Comparison of ENCODE assay signal across 34 cellular contexts in the genomic region with DNA sequence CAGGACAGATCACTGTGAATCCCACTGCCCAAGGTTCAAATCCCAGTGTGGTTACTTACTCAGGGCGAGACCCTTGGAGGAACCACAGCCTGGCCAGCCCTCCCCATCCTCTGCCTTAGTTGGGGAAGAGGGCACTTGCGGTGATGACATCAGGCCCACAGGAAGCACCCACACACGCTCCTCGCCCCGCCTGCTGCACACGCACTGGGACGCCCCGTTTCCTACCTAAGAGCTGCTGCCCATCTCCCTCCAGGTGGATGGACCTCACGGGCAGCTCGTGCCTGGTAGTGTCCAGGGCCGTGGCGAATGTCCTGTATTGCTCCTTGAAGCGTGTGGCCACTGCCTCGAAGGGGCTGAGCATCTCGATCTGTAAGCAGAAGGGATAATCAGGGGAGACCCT. TPM values are rescaled to one million over a fixed set of nuclear protein-coding genes. Genes with fewer than 3 reads are reported as not detected.
"Had no signal": no experiment of that assay in that cellular context is flagged by ENCODE, and none has a peak within 500 bp of the region (broad histone marks: within the 10 kb centered on the region; RNA-seq: fewer than 3 reads in every experiment).

No MANE protein-coding gene starts in this region.

- H3K4me3 Mint-ChIP-seq: activated B cell treated with CpG ODN at 0.5 μM for 24 hours; activated CD8-positive, alpha-beta T cell treated with anti-CD3 and anti-CD28 coated beads for 36 hours; activated naive CD4-positive, alpha-beta T cell treated with anti-CD3 and anti-CD28 coated beads, Interleukin-2, amount 50 U/mL, for 24 hours; activated naive CD8-positive, alpha-beta T cell treated with anti-CD3 and anti-CD28 coated beads for 36 hours; activated naive CD8-positive, alpha-beta T cell treated with anti-CD3 and anti-CD28 coated beads, Interleukin-2, amount 50 U/mL, for 24 hours; activated T-cell treated with anti-CD3 and anti-CD28 coated beads, Interleukin-2, amount 50 U/mL, for 4 hours; activated T-helper 17 cell treated with anti-CD3 and anti-CD28 coated beads, Interleukin-2, amount 50 U/mL, for 72 hours; brain; endodermal cell; T-cell; T-helper 1 cell treated with Interleukin-12 subunit alpha and Interleukin-12 subunit beta and Interleukin-4 antibody, amounts not matched to agents 30 μg/mL and 1 μg/mL, for 36 hours had no signal

- H3K9me3 ChIP-seq: ascending aorta, colonic mucosa had no signal

- H3K4me3 ChIP-seq: adrenal gland, ascending aorta, breast epithelium, cardiac muscle cell, colonic mucosa, esophagus squamous epithelium, gastroesophageal sphincter had no signal

- H3K4me1 Mint-ChIP-seq: activated B cell treated with CpG ODN at 0.5 μM for 24 hours; activated naive CD4-positive, alpha-beta T cell treated with anti-CD3 and anti-CD28 coated beads, Interleukin-2, amount 50 U/mL, for 24 hours; activated naive CD8-positive, alpha-beta T cell treated with anti-CD3 and anti-CD28 coated beads for 36 hours; activated naive CD8-positive, alpha-beta T cell treated with anti-CD3 and anti-CD28 coated beads, Interleukin-2, amount 50 U/mL, for 24 hours; activated T-helper 17 cell treated with anti-CD3 and anti-CD28 coated beads, Interleukin-2, amount 50 U/mL, for 72 hours; brain; endodermal cell; T-cell had no signal

- H3K27ac ChIP-seq: adrenal gland, ascending aorta, breast epithelium, cardiac muscle cell, colonic mucosa, esophagus squamous epithelium, gastroesophageal sphincter, WERI-Rb-1 had no signal

- DNase-seq: activated B cell treated with CpG ODN at 0.5 μM for 24 hours; activated CD4-positive, alpha-beta T cell treated with anti-CD3 and anti-CD28 coated beads for 48 hours; activated CD4-positive, alpha-beta T cell treated with anti-CD3 and anti-CD28 coated beads, Interleukin-2, amount 50 U/mL, for 1 hour; activated CD4-positive, alpha-beta T cell treated with anti-CD3 and anti-CD28 coated beads, Interleukin-2, amount 50 U/mL, for 48 hours; activated CD8-positive, alpha-beta memory T cell treated with anti-CD3 and anti-CD28 coated beads for 24 hours; activated CD8-positive, alpha-beta T cell treated with anti-CD3 and anti-CD28 coated beads for 36 hours; activated effector memory CD4-positive, alpha-beta T cell treated with Interleukin-2 at 50 U/mL for 16 hours; activated gamma-delta T cell treated with Interleukin-2 at 50 U/mL for 16 hours; activated naive CD4-positive, alpha-beta T cell treated with Interleukin-2 at 50 U/mL for 16 hours; activated naive CD8-positive, alpha-beta T cell treated with anti-CD3 and anti-CD28 coated beads for 36 hours; activated naive CD8-positive, alpha-beta T cell treated with anti-CD3 and anti-CD28 coated beads, Interleukin-2, amount 50 U/mL, for 24 hours; activated T-cell treated with anti-CD3 and anti-CD28 coated beads, Interleukin-2, amount 50 U/mL, for 4 hours; adrenal gland; central memory CD4-positive, alpha-beta T cell; cerebellar nuclear complex; colonic mucosa; effector CD8-positive, alpha-beta T cell; endodermal cell; erythroblast; esophagus squamous epithelium; foreskin melanocyte; SW 1271; T-cell; T1000; WERI-Rb-1 had no signal

- H3K27me3 Mint-ChIP-seq: activated B cell treated with CpG ODN at 0.5 μM for 24 hours; activated CD8-positive, alpha-beta T cell treated with anti-CD3 and anti-CD28 coated beads for 36 hours; activated naive CD4-positive, alpha-beta T cell treated with anti-CD3 and anti-CD28 coated beads, Interleukin-2, amount 50 U/mL, for 24 hours; activated naive CD8-positive, alpha-beta T cell treated with anti-CD3 and anti-CD28 coated beads for 36 hours; activated naive CD8-positive, alpha-beta T cell treated with anti-CD3 and anti-CD28 coated beads, Interleukin-2, amount 50 U/mL, for 24 hours; activated T-helper 17 cell treated with anti-CD3 and anti-CD28 coated beads, Interleukin-2, amount 50 U/mL, for 72 hours; brain; T-cell had no signal

- H3K27me3 ChIP-seq: adrenal gland, ascending aorta, breast epithelium, cardiac muscle cell, colonic mucosa, esophagus squamous epithelium, gastroesophageal sphincter had no signal

- H3K27ac Mint-ChIP-seq: activated B cell treated with CpG ODN at 0.5 μM for 24 hours; activated CD8-positive, alpha-beta T cell treated with anti-CD3 and anti-CD28 coated beads for 36 hours; activated naive CD4-positive, alpha-beta T cell treated with anti-CD3 and anti-CD28 coated beads, Interleukin-2, amount 50 U/mL, for 24 hours; activated naive CD8-positive, alpha-beta T cell treated with anti-CD3 and anti-CD28 coated beads for 36 hours; activated naive CD8-positive, alpha-beta T cell treated with anti-CD3 and anti-CD28 coated beads, Interleukin-2, amount 50 U/mL, for 24 hours; activated T-helper 17 cell treated with anti-CD3 and anti-CD28 coated beads, Interleukin-2, amount 50 U/mL, for 72 hours; brain; endodermal cell; T-cell; T-helper 1 cell treated with Interleukin-12 subunit alpha and Interleukin-12 subunit beta and Interleukin-4 antibody, amounts not matched to agents 30 μg/mL and 1 μg/mL, for 36 hours had no signal

- ATAC-seq: activated CD4-positive, CD25-positive, alpha-beta regulatory T cell treated with anti-CD3 and anti-CD28 coated beads, Interleukin-2, amount 50 U/mL, for 24 hours; activated CD8-positive, alpha-beta T cell treated with anti-CD3 and anti-CD28 coated beads for 36 hours; activated naive CD8-positive, alpha-beta T cell treated with anti-CD3 and anti-CD28 coated beads, Interleukin-2, amount 50 U/mL, for 24 hours; activated T-cell treated with anti-CD3 and anti-CD28 coated beads, Interleukin-2, amount 50 U/mL, for 4 hours; activated T-helper 17 cell treated with anti-CD3 and anti-CD28 coated beads, Interleukin-2, amount 50 U/mL, for 72 hours; gastroesophageal sphincter; T-cell had no signal

- H3K4me1 ChIP-seq: adrenal gland, ascending aorta, breast epithelium, colonic mucosa, esophagus squamous epithelium, gastroesophageal sphincter had no signal

- H3K36me3 ChIP-seq: colonic mucosa had no signal

- H3K9me3 Mint-ChIP-seq: activated B cell treated with CpG ODN at 0.5 μM for 24 hours; activated naive CD4-positive, alpha-beta T cell treated with anti-CD3 and anti-CD28 coated beads, Interleukin-2, amount 50 U/mL, for 24 hours; activated naive CD8-positive, alpha-beta T cell treated with anti-CD3 and anti-CD28 coated beads, Interleukin-2, amount 50 U/mL, for 24 hours; activated T-cell treated with anti-CD3 and anti-CD28 coated beads, Interleukin-2, amount 50 U/mL, for 4 hours; activated T-helper 17 cell treated with anti-CD3 and anti-CD28 coated beads, Interleukin-2, amount 50 U/mL, for 72 hours; endodermal cell; T-cell; T-helper 1 cell treated with Interleukin-12 subunit alpha and Interleukin-12 subunit beta and Interleukin-4 antibody, amounts not matched to agents 30 μg/mL and 1 μg/mL, for 36 hours had no signal

RNA-seq across cellular contexts. Expression of gene CPAMD8, which starts 29.0 kb away (rescaled TPM):
- total RNA-seq: activated CD8-positive, alpha-beta T cell treated with anti-CD3 and anti-CD28 coated beads for 36 hours had no signal
